11 cellular contexts compared by ENCODE assay signal in genomic region chrX:13377537-13377936, GRCh38. TPM values are rescaled to one million over a fixed set of nuclear protein-coding genes. Genes with fewer than 3 reads are reported as not detected.
A peak's percentile ranks its signal among the peaks of the same experiment; 100 is the strongest.
DNase-seq lines count a peak whose midpoint lies in the region; ATAC-seq and TF ChIP-seq lines count a peak whose summit lies in the region.
"Had no signal": no experiment of that assay in that cellular context is flagged by ENCODE, and none has a peak within 500 bp of the region (broad histone marks: within the 10 kb centered on the region; RNA-seq: fewer than 3 reads in every experiment).

No MANE protein-coding gene starts in this region.

- in situ Hi-C loops in astrocyte of the cerebellum (cut with HindIII; ENCODE audit: low sequenced_read_pairs): no loop called here

- peaks cover 13% of the 10 kb centered on the region for H3K4me1 ChIP-seq in hepatocyte (ENCODE audit: insufficient read depth)

- TF ChIP-seq CTCF in AG09309 (IDR thresholded peaks at IDR 0.05; ENCODE audit: control insufficient read depth, insufficient read depth, low read depth, low read length, missing control alignments): no peak
- no peak for TF ChIP-seq CTCF in astrocyte of the cerebellum (IDR thresholded peaks at IDR 0.05; ENCODE audit: low read depth, low read length, missing control alignments)
- no peak for TF ChIP-seq CTCF in hepatocyte (IDR thresholded peaks at IDR 0.05; ENCODE audit: poor library complexity)

- H3K36me3 ChIP-seq in hepatocyte (replicated peaks; ENCODE audit: insufficient read depth, low read depth): no peaks in the 10 kb centered on the region

- H3K4me2 ChIP-seq in hepatocyte: peak overlapping the region; percentile 61

- no peaks in the 10 kb centered on the region for H3K79me2 ChIP-seq in hepatocyte

- H2AFZ ChIP-seq in hepatocyte: no peak overlapping the region

- peak overlapping the region; percentile 84 for H3K27ac ChIP-seq in hepatocyte

- DNase-seq in AG09309 (ENCODE audit: low read depth) (peak; percentile 85), LHCN-M2 (ENCODE audit: low read depth) (peak; percentile 92), astrocyte of the cerebellum (ENCODE audit: low read depth) (peak; percentile 86), hepatocyte (ENCODE audit: low spot score) (peak; percentile 46), mucosa of gallbladder (ENCODE audit: low spot score) (no peak)
- DNase-seq: activated CD8-positive, alpha-beta memory T cell treated with anti-CD3 and anti-CD28 coated beads, Interleukin-2, amount 10 ng/mL, durations not matched to agents 7 days and 5 days; kidney glomerular epithelial cell had no signal

- H3K4me3 ChIP-seq in AG09309 (ENCODE audit: control insufficient read depth, low read depth, low read length) (no peak overlapping the region), astrocyte of the cerebellum (ENCODE audit: low read depth, low read length) (no peak overlapping the region), hepatocyte (no peak overlapping the region)
- H3K4me3 ChIP-seq: coronary artery had no signal

- no peaks in the 10 kb centered on the region for H3K9me3 ChIP-seq in hepatocyte (ENCODE audit: low read depth)

- 64% methylated on average over 7 of the region's 7 CpGs for WGBS in hepatocyte (ENCODE audit: low lambda C conversion rate, missing lambda C conversion rate)

- no peaks in the 10 kb centered on the region for H3K27me3 ChIP-seq in hepatocyte

- no peaks in the 10 kb centered on the region for H3K9me2 ChIP-seq in hepatocyte (replicated peaks; ENCODE audit: insufficient read depth)

- no peaks in the 10 kb centered on the region for H4K20me1 ChIP-seq in hepatocyte (ENCODE audit: insufficient read depth, poor library complexity, severe bottlenecking)

- ATAC-seq in GM18870 (IDR thresholded peaks at IDR 0.05; ENCODE audit: unreplicated experiment): no peak
- no peak for ATAC-seq in HG03520 (IDR thresholded peaks at IDR 0.05; ENCODE audit: unreplicated experiment)
- ATAC-seq in HG02852 (IDR thresholded peaks at IDR 0.05; ENCODE audit: unreplicated experiment): no peak
- ATAC-seq: activated CD8-positive, alpha-beta memory T cell treated with anti-CD3 and anti-CD28 coated beads, Interleukin-2, amount 10 ng/mL, durations not matched to agents 7 days and 5 days had no signal

RNA-seq across cellular contexts. Expression of gene ATXN3L, which starts 57.7 kb away (rescaled TPM):
- total RNA-seq in LHCN-M2 (2014; rRNA removed) (not detected in 2 replicates), hepatocyte (not detected in 2 replicates), mucosa of gallbladder (not detected)
- polyA plus RNA-seq in LHCN-M2 (2012): not detected
- polyA plus RNA-seq in hepatocyte: not detected in 2 replicates
- total RNA-seq: activated CD8-positive, alpha-beta memory T cell treated with anti-CD3 and anti-CD28 coated beads, Interleukin-2, amount 10 ng/mL, durations not matched to agents 7 days and 5 days had no signal
